Comparison of ENCODE assay signal across 1 cellular context in the genomic region with DNA sequence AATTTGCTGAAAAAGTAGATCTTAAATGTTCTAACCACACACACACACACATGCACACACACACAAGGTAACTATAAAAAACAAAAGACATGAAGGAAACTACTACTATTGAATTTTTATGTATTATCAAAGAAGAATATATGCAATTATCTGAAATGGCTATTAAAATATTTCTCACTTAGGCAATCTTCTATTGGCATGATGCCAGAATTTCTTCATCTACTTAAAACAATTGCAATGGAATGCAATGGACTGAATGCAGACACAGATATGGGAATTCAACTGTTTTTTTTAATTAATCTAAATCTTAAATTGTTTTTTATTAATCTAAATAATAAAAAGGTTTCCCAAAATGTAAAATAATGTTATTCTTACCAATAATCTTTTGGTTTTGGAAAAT.
TF ChIP-seq lines count a peak whose summit lies in the region.

No MANE protein-coding gene starts in this region.

TF ChIP-seq in HepG2, 621 proteins besides CTCF, POLR2A, EP300 and RAD21 (continued from another document):
- TF ChIP-seq, protein P1, sequence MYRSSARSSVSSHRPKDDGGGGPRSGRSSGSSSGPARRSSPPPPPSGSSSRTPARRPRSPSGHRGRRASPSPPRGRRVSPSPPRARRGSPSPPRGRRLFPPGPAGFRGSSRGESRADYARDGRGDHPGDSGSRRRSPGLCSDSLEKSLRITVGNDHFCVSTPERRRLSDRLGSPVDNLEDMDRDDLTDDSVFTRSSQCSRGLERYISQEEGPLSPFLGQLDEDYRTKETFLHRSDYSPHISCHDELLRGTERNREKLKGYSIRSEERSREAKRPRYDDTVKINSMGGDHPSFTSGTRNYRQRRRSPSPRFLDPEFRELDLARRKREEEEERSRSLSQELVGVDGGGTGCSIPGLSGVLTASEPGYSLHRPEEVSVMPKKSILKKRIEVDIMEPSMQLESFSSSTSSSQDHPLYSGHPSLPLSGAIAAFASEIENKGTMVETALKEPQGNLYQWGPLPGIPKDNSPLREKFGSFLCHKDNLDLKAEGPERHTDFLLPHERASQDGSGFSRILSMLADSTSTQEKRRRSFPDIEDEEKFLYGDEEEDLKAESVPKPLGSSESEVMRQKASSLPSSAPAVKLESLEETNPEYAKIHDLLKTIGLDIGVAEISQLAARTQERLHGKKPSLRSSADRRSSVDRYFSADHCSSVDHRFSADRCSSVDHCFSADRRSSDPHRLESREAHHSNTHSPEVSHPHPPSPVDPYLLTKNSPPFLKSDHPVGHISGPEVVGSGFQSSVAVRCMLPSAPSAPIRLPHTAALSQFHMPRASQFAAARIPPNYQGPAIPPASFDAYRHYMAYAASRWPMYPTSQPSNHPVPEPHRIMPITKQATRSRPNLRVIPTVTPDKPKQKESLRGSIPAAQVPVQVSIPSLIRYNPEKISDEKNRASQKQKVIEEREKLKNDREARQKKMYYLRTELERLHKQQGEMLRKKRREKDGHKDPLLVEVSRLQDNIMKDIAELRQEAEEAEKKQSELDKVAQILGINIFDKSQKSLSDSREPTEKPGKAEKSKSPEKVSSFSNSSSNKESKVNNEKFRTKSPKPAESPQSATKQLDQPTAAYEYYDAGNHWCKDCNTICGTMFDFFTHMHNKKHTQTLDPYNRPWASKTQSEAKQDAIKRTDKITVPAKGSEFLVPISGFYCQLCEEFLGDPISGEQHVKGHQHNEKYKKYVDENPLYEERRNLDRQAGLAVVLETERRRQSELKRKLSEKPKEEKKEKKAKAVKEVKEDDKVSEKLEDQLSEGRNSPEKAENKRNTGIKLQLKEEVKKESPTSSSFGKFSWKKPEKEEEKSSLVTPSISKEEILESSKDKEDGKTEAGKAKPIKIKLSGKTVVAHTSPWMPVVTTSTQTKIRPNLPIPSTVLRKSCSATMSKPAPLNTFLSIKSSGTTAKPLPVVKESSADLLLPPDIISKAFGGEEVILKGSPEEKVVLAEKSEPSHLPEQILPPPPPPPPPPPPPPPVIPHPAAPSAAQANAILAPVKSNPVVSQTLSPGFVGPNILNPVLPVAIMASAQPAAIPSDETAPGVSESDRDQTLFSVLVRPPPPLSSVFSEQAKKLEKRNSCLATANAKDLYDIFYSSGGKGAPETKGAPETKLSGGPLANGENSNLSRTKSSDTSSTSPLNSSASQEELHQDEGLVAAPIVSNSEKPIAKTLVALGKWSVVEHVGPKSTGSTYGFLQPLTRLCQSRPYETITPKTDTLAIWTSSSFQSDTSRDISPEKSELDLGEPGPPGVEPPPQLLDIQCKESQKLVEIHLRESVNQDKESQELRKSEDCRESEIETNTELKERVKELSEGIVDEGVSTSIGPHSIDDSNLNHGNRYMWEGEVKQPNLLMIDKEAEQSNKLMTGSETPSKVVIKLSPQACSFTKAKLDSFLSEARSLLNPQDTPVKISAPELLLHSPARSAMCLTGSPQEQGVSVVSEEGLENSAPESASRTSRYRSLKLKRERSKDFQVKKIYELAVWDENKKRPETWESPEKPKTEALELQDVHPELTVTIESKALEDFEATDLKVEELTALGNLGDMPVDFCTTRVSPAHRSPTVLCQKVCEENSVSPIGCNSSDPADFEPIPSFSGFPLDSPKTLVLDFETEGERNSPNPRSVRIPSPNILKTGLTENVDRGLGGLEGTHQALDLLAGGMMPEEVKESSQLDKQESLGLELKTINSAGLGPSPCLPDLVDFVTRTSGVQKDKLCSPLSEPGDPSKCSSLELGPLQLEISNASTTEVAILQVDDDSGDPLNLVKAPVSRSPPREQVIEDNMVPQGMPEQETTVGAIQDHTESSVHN (CRISPR knock-in tag; IDR thresholded peaks at IDR 0.05) = no peak
- no peak for TF ChIP-seq HMGA1 (CRISPR knock-in tag; conservative IDR thresholded peaks at IDR 0.05)
